ENCODE assay signal across 10 cellular contexts in the genomic region with DNA sequence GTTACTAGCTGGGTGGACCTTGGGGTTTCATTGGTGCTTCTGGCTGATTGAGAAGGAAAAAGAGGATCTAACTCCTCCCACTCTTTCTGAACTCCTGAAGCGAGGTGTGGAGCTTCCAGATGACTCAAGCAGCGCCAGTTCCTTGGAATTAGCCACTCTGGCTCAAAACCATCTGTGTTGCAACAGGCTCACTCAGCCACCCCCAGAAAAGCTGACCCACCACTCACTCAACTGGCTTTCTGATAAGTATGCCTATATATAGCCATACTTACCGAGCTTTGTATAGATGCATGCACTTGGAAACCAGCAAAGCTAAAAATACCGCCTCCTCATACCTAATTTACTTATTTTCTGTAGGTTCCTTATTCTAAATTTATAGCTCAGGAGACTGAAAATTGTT.
DNase-seq lines count a peak whose midpoint lies in the region; ATAC-seq and TF ChIP-seq lines count a peak whose summit lies in the region.
"Had no signal": no experiment of that assay in that cellular context is flagged by ENCODE, and none has a peak within 500 bp of the region (broad histone marks: within the 10 kb centered on the region; RNA-seq: fewer than 3 reads in every experiment).

No MANE protein-coding gene starts in this region.

- no peaks in the 10 kb centered on the region for H4K20me1 ChIP-seq in osteoblast (ENCODE audit: insufficient read depth, low read length)

- peak overlapping the region; percentile 37 for H3K4me2 ChIP-seq in osteoblast (ENCODE audit: insufficient read depth, low read length)

- no peak overlapping the region for H2AFZ ChIP-seq in osteoblast (ENCODE audit: low read length)

- H3K27ac ChIP-seq in osteoblast (ENCODE audit: low read depth, low read length) (peak overlapping the region; percentile 65), coronary artery (no peak overlapping the region)
- H3K27ac ChIP-seq: VCaP had no signal

- no peaks in the 10 kb centered on the region for H3K36me3 ChIP-seq in osteoblast (ENCODE audit: insufficient read depth, low read length)

- no peaks in the 10 kb centered on the region for H3K9me3 ChIP-seq in osteoblast (ENCODE audit: low read depth, low read length)

- peaks cover 4% of the 10 kb centered on the region for H3K27me3 ChIP-seq in osteoblast (ENCODE audit: insufficient read depth, low read length)

- no peak for ATAC-seq in HG03565 (IDR thresholded peaks at IDR 0.05; ENCODE audit: unreplicated experiment)

- TF ChIP-seq CTCF in choroid plexus epithelial cell (conservative IDR thresholded peaks at IDR 0.05; ENCODE audit: low read depth, low read length) (no peak), osteoblast (IDR thresholded peaks at IDR 0.05; ENCODE audit: extremely low read depth, low read depth, low read length) (no peak), coronary artery (IDR thresholded peaks at IDR 0.05) (no peak)

- H3K79me2 ChIP-seq in osteoblast (ENCODE audit: insufficient read depth, low read length): no peaks in the 10 kb centered on the region

- peaks cover 11% of the 10 kb centered on the region for H3K4me1 ChIP-seq in osteoblast (ENCODE audit: insufficient read depth, low read length)

- no peak overlapping the region for H3K4me3 ChIP-seq in choroid plexus epithelial cell (ENCODE audit: low read depth, low read length)
- H3K4me3 ChIP-seq in osteoblast (ENCODE audit: insufficient read depth, low read length): peak overlapping the region; percentile 1
- no peak overlapping the region for H3K4me3 ChIP-seq in coronary artery

- DNase-seq in EH (ENCODE audit: low read depth) (peak; percentile 66), MV-4-11 (lab: John Stamatoyannopoulos, UW) (peak; percentile 75), choroid plexus epithelial cell (ENCODE audit: low read depth) (peak; percentile 80), osteoblast (ENCODE audit: insufficient read length, low spot score, missing footprints) (peak; percentile 92), NCI-H510A (lab: John Stamatoyannopoulos, UW) (no peak), coronary artery (ENCODE audit: low spot score) (no peak), NCI-H2196 treated with DMSO at 0.1 percent for 48 hours (lab: John Stamatoyannopoulos, UW; ENCODE audit: unreplicated experiment) (no peak)
- DNase-seq: cortex of kidney had no signal

Comparison
In these comparisons a context has a peak if more than half of its experiments do, and no peak if none do; other contexts are left out.
1. DNase-seq: peak in EH (single experiment), MV-4-11 (single experiment), choroid plexus epithelial cell (single experiment) and osteoblast (single experiment); none in NCI-H510A (single experiment), coronary artery (single experiment) and NCI-H2196 treated with DMSO at 0.1 percent for 48 hours (single experiment).